Comparison of ENCODE assay signal across 1 cellular context in the genomic region with DNA sequence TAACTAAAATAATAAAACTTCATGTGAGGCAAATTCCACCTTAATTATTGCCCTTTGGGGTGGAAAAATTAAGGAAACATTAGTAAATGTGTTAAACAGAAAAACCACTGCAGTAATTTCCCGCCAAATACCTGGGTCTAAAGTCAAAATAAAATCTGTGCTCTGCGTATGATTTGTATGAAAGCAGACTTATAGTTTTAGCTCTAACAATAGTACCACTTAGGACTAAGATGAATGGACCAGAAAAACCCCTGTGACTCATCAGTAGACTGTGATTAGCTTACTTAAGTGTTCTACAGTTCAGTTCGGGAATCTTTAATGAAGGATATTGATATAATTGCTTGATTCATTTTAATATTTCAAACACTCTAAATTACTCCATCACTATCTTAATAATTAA.
TF ChIP-seq lines count a peak whose summit lies in the region.

No MANE protein-coding gene starts in this region.

TF ChIP-seq in WTC11, 78 proteins besides CTCF, POLR2A, EP300 and RAD21 (continued from another document):
- no peak for TF ChIP-seq ARID4B (CRISPR knock-in tag; IDR thresholded peaks at IDR 0.05; ENCODE audit: borderline replicate concordance)
- TF ChIP-seq, protein P1, sequence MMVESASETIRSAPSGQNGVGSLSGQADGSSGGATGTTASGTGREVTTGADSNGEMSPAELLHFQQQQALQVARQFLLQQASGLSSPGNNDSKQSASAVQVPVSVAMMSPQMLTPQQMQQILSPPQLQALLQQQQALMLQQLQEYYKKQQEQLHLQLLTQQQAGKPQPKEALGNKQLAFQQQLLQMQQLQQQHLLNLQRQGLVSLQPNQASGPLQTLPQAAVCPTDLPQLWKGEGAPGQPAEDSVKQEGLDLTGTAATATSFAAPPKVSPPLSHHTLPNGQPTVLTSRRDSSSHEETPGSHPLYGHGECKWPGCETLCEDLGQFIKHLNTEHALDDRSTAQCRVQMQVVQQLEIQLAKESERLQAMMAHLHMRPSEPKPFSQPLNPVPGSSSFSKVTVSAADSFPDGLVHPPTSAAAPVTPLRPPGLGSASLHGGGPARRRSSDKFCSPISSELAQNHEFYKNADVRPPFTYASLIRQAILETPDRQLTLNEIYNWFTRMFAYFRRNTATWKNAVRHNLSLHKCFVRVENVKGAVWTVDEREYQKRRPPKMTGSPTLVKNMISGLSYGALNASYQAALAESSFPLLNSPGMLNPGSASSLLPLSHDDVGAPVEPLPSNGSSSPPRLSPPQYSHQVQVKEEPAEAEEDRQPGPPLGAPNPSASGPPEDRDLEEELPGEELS (CRISPR knock-in tag; IDR thresholded peaks at IDR 0.05), result no peak
- TF ChIP-seq JAZF1 (CRISPR knock-in tag; IDR thresholded peaks at IDR 0.05), result no peak
- TF ChIP-seq, protein P2, sequence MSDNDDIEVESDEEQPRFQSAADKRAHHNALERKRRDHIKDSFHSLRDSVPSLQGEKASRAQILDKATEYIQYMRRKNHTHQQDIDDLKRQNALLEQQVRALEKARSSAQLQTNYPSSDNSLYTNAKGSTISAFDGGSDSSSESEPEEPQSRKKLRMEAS (CRISPR knock-in tag; IDR thresholded peaks at IDR 0.05), result no peak
- TF ChIP-seq SMAD3 (CRISPR knock-in tag; IDR thresholded peaks at IDR 0.05; ENCODE audit: borderline replicate concordance), result no peak
- TF ChIP-seq AR (CRISPR knock-in tag; IDR thresholded peaks at IDR 0.05), result no peak
